In genomic region chr16:53089434-53090270, GRCh38 we compare ENCODE assay signal across 11 cellular contexts. TPM values are rescaled to one million over a fixed set of nuclear protein-coding genes. Genes with fewer than 3 reads are reported as not detected.
DNase-seq lines count a peak whose midpoint lies in the region; ATAC-seq and TF ChIP-seq lines count a peak whose summit lies in the region.
"Had no signal": no experiment of that assay in that cellular context is flagged by ENCODE, and none has a peak within 500 bp of the region (broad histone marks: within the 10 kb centered on the region; RNA-seq: fewer than 3 reads in every experiment).

No MANE protein-coding gene starts in this region.

- no peaks in the 10 kb centered on the region for H3K27me3 ChIP-seq in body of pancreas
- H3K27me3 ChIP-seq in tibial artery, result no peaks in the 10 kb centered on the region

- H3K36me3 ChIP-seq in body of pancreas (replicated peaks in 1 of 2; ENCODE audit: insufficient read depth in 1 of 2, low read depth in 2 of 2) (no peaks in the 10 kb centered on the region), tibial artery (no peaks in the 10 kb centered on the region)

- TF ChIP-seq POLR2A in body of pancreas (IDR thresholded peaks at IDR 0.05), result no peak

- whole genome bisulfite sequencing in body of pancreas, 2 donors, result 40 to 50% methylated on average over 4 of the region's 4 CpGs

- TF ChIP-seq CTCF in body of pancreas (IDR thresholded peaks at IDR 0.05) (no peak), tibial artery (IDR thresholded peaks at IDR 0.05) (no peak)

- H3K4me1 ChIP-seq in body of pancreas, result peaks cover 32% of the 10 kb centered on the region
- H3K4me1 ChIP-seq in tibial artery, result peaks cover 0 to 78% (median 58%) of the 10 kb centered on the region in 4 donors

- H3K9me3 ChIP-seq in body of pancreas (no peaks in the 10 kb centered on the region), tibial artery (no peaks in the 10 kb centered on the region)
- H3K9me3 ChIP-seq: mucosa of descending colon had no signal

- H3K27ac ChIP-seq in body of pancreas, result peak overlapping the region in 3 of 4 donors; percentile 14 to 73 (median 63)
- H3K27ac ChIP-seq in tibial artery, result peak overlapping the region; percentile 78 to 86
- H3K27ac ChIP-seq: 22Rv1 had no signal

- H3K4me3 ChIP-seq in body of pancreas (no peak overlapping the region), tibial artery (peak overlapping the region in 1 of 2 donors; percentile 16)
- H3K4me3 ChIP-seq: mucosa of descending colon had no signal

- intact Hi-C loops in body of pancreas (cut with DNase I) (no loop called here), tibial artery (cut with DNase I; ENCODE audit: low total_unique reads) (loop anchor here (2.0 kb wide), 1 partner anchor 41 kb away; no protein-coding TSS in a partner anchor)

- no peak for ATAC-seq in body of pancreas
- ATAC-seq in left lobe of liver, result peak; percentile 65
- ATAC-seq in GM19455 (IDR thresholded peaks at IDR 0.05; ENCODE audit: unreplicated experiment), result no peak
- no peak for ATAC-seq in HG02981 (IDR thresholded peaks at IDR 0.05; ENCODE audit: unreplicated experiment)
- ATAC-seq: mucosa of descending colon had no signal

- DNase-seq in DMS 273 (lab: John Stamatoyannopoulos, UW; ENCODE audit: unreplicated experiment), result peak; percentile 50
- DNase-seq in DMS 273 treated with DMSO at 0.1 percent for 48 hours (lab: John Stamatoyannopoulos, UW), result no peak
- no peak for DNase-seq in body of pancreas
- peak; percentile 90 for DNase-seq in left lobe of liver (ENCODE audit: low spot score)
- DNase-seq in tibial artery, result no peak
- no peak for DNase-seq in EL
- DNase-seq: activated T-cell treated with anti-CD3 and anti-CD28 coated beads, Interleukin-2, amount 50 U/mL, for 48 hours had no signal

RNA-seq across cellular contexts. Expression of gene CHD9, which starts 34.9 kb away (rescaled TPM):
- total RNA-seq in body of pancreas (10 to 100 TPM; 38.1 to 58.7 TPM), left lobe of liver (34.7 TPM)

RNA-seq across cellular contexts. Expression of gene CHD9NB, which starts 37.0 kb away (rescaled TPM):
- total RNA-seq in body of pancreas (10 to 100 TPM in 1 of 2 donors, 1 to 10 TPM in 1; 3.1 to 12.5 TPM), left lobe of liver (1.1 TPM)

Comparison
In these comparisons a context has a peak if more than half of its experiments do, and no peak if none do; other contexts are left out.
1. DNase-seq: peak in DMS 273 (single experiment) and left lobe of liver (single experiment); none in DMS 273 treated with DMSO at 0.1 percent for 48 hours (single experiment), body of pancreas (0 of 4), tibial artery (0 of 2) and EL (single experiment).